8 cellular contexts compared by ENCODE assay signal in genomic region chr17:1683489-1683888, GRCh38. TPM values are rescaled to one million over a fixed set of nuclear protein-coding genes. Genes with fewer than 3 reads are reported as not detected.
DNase-seq lines count a peak whose midpoint lies in the region; ATAC-seq and TF ChIP-seq lines count a peak whose summit lies in the region.

No MANE protein-coding gene starts in this region.

- H3K9me3 ChIP-seq in breast epithelium (no peaks in the 10 kb centered on the region), muscle layer of duodenum (ENCODE audit: control insufficient read depth in 1 of 2, low read length in 2 of 2) (no peaks in the 10 kb centered on the region)

- TF ChIP-seq POLR2A in breast epithelium (IDR thresholded peaks at IDR 0.05) = no peak

- intact Hi-C loops in breast epithelium (cut with DNase I; ENCODE audit: low total_unique reads) = loop anchor here (10.0 kb wide), 1 partner anchor 659 kb away; no protein-coding TSS in a partner anchor

- no peak for TF ChIP-seq CTCF in breast epithelium (IDR thresholded peaks at IDR 0.05)

- peaks cover 0 to 5% of the 10 kb centered on the region in 2 donors for H3K4me1 ChIP-seq in breast epithelium
- H3K4me1 ChIP-seq in muscle layer of duodenum (ENCODE audit: control insufficient read depth in 1 of 2, insufficient read depth in 2 of 2, low read length in 2 of 2) = peaks cover 5 to 24% of the 10 kb centered on the region in 2 donors

- DNase-seq in AML-193 (lab: John Stamatoyannopoulos, UW) (peak; percentile 30 to 38), Kasumi-1 (lab: John Stamatoyannopoulos, UW) (peak; percentile 47 to 58), breast epithelium (ENCODE audit: low spot score in 2 of 2) (no peak), cerebellar cortex (ENCODE audit: low spot score) (no peak), SW480 (ENCODE audit: low spot score) (no peak)

- peaks cover 24% of the 10 kb centered on the region for H3K36me3 ChIP-seq in breast epithelium
- H3K36me3 ChIP-seq in muscle layer of duodenum (ENCODE audit: control insufficient read depth in 1 of 2, insufficient read depth in 2 of 2, low read length in 2 of 2) = peaks cover 41 to 49% of the 10 kb centered on the region in 2 donors

- ATAC-seq in GM19467 (IDR thresholded peaks at IDR 0.05; ENCODE audit: unreplicated experiment) (no peak), GM19023 (IDR thresholded peaks at IDR 0.05; ENCODE audit: unreplicated experiment) (no peak)

- H3K27me3 ChIP-seq in breast epithelium = no peaks in the 10 kb centered on the region
- no peaks in the 10 kb centered on the region for H3K27me3 ChIP-seq in muscle layer of duodenum (ENCODE audit: low read depth, low read length)

- H3K27ac ChIP-seq in breast epithelium (peak overlapping the region in 1 of 2 donors; percentile 95), muscle layer of duodenum (ENCODE audit: low read length) (no peak overlapping the region)

- peak overlapping the region; percentile 87 to 91 (median 90) for H3K4me3 ChIP-seq in breast epithelium
- H3K4me3 ChIP-seq in muscle layer of duodenum (ENCODE audit: low read depth in 1 of 2, low read length in 2 of 2) = peak overlapping the region; percentile 79 to 91

RNA-seq across cellular contexts. Expression of gene PRPF8, which starts 1.2 kb away (rescaled TPM):
- 100 to 1,000 TPM; 173 to 183 (median 176) TPM for total RNA-seq in breast epithelium

RNA-seq across cellular contexts. Expression of gene TLCD2, which starts 26.7 kb away (rescaled TPM):
- total RNA-seq in breast epithelium = 10 to 100 TPM in 1 of 3 donors, 1 to 10 TPM in 2; 3.7 to 10.9 (median 6.9) TPM

RNA-seq across cellular contexts. Expression of gene RILP, which starts 33.8 kb away (rescaled TPM):
- total RNA-seq in breast epithelium = 10 to 100 TPM; 15.4 to 42.7 (median 31.1) TPM

RNA-seq across cellular contexts. Expression of gene SCARF1, which starts 38.0 kb away (rescaled TPM):
- total RNA-seq in breast epithelium = 10 to 100 TPM in 1 of 3 donors, 1 to 10 TPM in 2; 4.2 to 11.5 (median 6.6) TPM

RNA-seq across cellular contexts. Expression of gene WDR81, which starts 41.0 kb away (rescaled TPM):
- 10 to 100 TPM; 36.6 to 52.6 (median 41.6) TPM for total RNA-seq in breast epithelium

Comparison
In these comparisons a context has a peak if more than half of its experiments do, and no peak if none do; other contexts are left out.
1. DNase-seq: peak in AML-193 (2 of 2) and Kasumi-1 (2 of 2); none in breast epithelium (0 of 2), cerebellar cortex (single experiment) and SW480 (single experiment).